In genomic region chr5:14102666-14103065, GRCh38 we compare ENCODE assay signal across 14 cellular contexts.
"Had no signal": no experiment of that assay in that cellular context is flagged by ENCODE, and none has a peak within 500 bp of the region (broad histone marks: within the 10 kb centered on the region; RNA-seq: fewer than 3 reads in every experiment).

No MANE protein-coding gene starts in this region.

- FAIRE-seq: frontal cortex, keratinocyte had no signal

- H3K4me1 Mint-ChIP-seq: natural killer cell had no signal

- H3K36me3 Mint-ChIP-seq: natural killer cell had no signal

- H3K4me3 ChIP-seq: esophagus squamous epithelium, lower lobe of right lung, thyroid gland had no signal

- H3K9me3 Mint-ChIP-seq: natural killer cell had no signal

- DNase-seq: activated CD4-positive, alpha-beta T cell treated with anti-CD3 and anti-CD28 coated beads for 1 hour; activated gamma-delta T cell; amniotic stem cell; effector memory CD8-positive, alpha-beta T cell; esophagus squamous epithelium; hypothalamus; lower lobe of right lung; natural killer cell; stimulated activated naive CD4-positive, alpha-beta T cell treated with Interleukin-2 at 50 U/mL for 16 hours; thyroid gland; WERI-Rb-1 had no signal

- H3K9me3 ChIP-seq: lower lobe of right lung, thyroid gland had no signal

- ATAC-seq: activated naive CD4-positive, alpha-beta T cell treated with anti-CD3 and anti-CD28 coated beads, Interleukin-2, amount 50 U/mL, for 72 hours; effector memory CD8-positive, alpha-beta T cell; lower lobe of right lung; natural killer cell had no signal

- H3K27ac Mint-ChIP-seq: activated naive CD4-positive, alpha-beta T cell treated with anti-CD3 and anti-CD28 coated beads, Interleukin-2, amount 50 U/mL, for 72 hours; effector memory CD8-positive, alpha-beta T cell; natural killer cell had no signal

- H3K27me3 ChIP-seq: thyroid gland had no signal

- H3K4me1 ChIP-seq: esophagus squamous epithelium, lower lobe of right lung, thyroid gland had no signal

- H3K4me3 Mint-ChIP-seq: effector memory CD8-positive, alpha-beta T cell; natural killer cell had no signal

- H3K36me3 ChIP-seq: esophagus squamous epithelium, lower lobe of right lung, thyroid gland, WERI-Rb-1 had no signal

- H3K27ac ChIP-seq: esophagus squamous epithelium, lower lobe of right lung, thyroid gland, WERI-Rb-1 had no signal
